Comparison of ENCODE assay signal across 15 cellular contexts in the genomic region with DNA sequence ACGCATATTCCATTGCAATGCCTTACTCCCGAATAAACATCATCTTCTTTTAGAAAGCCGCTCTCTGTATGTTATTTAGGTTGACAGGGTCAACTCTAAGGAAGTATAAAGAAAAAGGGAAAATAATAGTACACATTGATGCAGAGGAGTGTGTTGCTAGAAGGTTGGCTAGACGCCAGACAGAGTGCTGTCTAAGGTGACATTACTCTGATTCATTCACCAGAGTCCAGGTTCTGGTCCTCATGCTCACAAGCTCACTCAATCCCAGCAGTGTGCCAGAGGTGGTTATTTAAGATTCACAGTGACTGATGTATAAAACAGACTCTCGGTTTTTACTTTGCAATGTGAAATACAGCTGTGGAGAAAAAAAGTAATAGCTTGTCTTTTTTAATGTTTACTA.
"Had no signal": no experiment of that assay in that cellular context is flagged by ENCODE, and none has a peak within 500 bp of the region (broad histone marks: within the 10 kb centered on the region; RNA-seq: fewer than 3 reads in every experiment).

No MANE protein-coding gene starts in this region.

- H3K4me3 ChIP-seq: sigmoid colon, suprapubic skin had no signal

- H3K9me3 ChIP-seq: sigmoid colon, suprapubic skin had no signal

- ATAC-seq: activated CD8-positive, alpha-beta T cell treated with anti-CD3 and anti-CD28 coated beads for 36 hours; activated T-cell treated with anti-CD3 and anti-CD28 coated beads, Interleukin-2, amount 50 U/mL, for 72 hours; left lobe of liver; stimulated activated naive CD8-positive, alpha-beta T cell treated with anti-CD3 and anti-CD28 coated beads, Interleukin-15, Interleukin-2, amounts not matched to agents 100 U/mL and 50 U/mL, for 24 hours had no signal

- DNase-seq: activated CD8-positive, alpha-beta memory T cell treated with anti-CD3 and anti-CD28 coated beads, Interleukin-2, amount 50 U/mL, for 4 hours; activated CD8-positive, alpha-beta T cell treated with anti-CD3 and anti-CD28 coated beads for 36 hours; activated gamma-delta T cell treated with Interleukin-2 at 50 U/mL for 16 hours; activated T-cell treated with anti-CD3 and anti-CD28 coated beads, Interleukin-2, amount 50 U/mL, for 72 hours; aorta; cortex of kidney; effector memory CD4-positive, alpha-beta T cell; erythroblast; occipital lobe; sigmoid colon; stimulated activated naive CD8-positive, alpha-beta T cell treated with anti-CD3 and anti-CD28 coated beads, Interleukin-15, Interleukin-2, amounts not matched to agents 100 U/mL and 50 U/mL, for 24 hours; T-helper 9 cell had no signal

- H3K4me1 ChIP-seq: suprapubic skin had no signal

- H3K27ac ChIP-seq: sigmoid colon, suprapubic skin, VCaP had no signal

- H3K36me3 ChIP-seq: sigmoid colon, suprapubic skin had no signal

- H3K27me3 ChIP-seq: sigmoid colon, suprapubic skin had no signal
